8 cellular contexts compared by ENCODE assay signal in the genomic region with DNA sequence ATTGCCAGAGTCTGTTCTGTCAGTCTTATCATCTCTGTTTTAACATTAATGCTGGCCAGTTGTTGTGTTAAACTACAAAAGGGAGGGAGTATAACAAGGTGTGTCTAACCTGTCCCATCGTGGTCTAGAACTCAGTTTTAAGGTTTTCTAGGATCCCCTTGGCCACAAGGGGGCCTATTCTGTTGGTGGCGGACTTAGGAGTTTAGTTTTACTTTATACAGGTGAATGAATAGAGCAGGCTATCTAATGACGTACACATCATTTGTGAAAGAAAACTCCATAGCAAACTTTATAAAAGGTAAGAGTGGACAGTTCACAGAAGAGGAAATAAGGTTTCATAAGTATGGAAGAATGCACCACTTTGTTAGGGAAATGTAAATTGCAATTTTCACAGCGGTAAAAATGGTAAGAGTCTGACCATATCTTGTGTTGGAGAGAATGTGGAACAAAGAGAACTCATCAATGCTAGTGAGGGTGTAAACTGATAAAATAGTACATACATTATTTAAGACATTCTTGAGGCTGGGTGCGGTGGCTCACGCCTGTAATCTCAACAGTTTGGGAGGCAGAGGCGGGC. TPM values are rescaled to one million over a fixed set of nuclear protein-coding genes. Genes with fewer than 3 reads are reported as not detected.
DNase-seq lines count a peak whose midpoint lies in the region; ATAC-seq and TF ChIP-seq lines count a peak whose summit lies in the region.

No MANE protein-coding gene starts in this region.

- peak; percentile 26 for TF ChIP-seq CTCF in AG04449 (IDR thresholded peaks at IDR 0.05; ENCODE audit: insufficient read depth, low read length, missing control alignments)
- TF ChIP-seq CTCF in GM12872 (IDR thresholded peaks at IDR 0.05; ENCODE audit: insufficient read depth, low read depth, low read length): peak; percentile 69
- peak; percentile 55 for TF ChIP-seq CTCF in astrocyte of the cerebellum (IDR thresholded peaks at IDR 0.05; ENCODE audit: low read depth, low read length, missing control alignments)
- no peak for TF ChIP-seq CTCF in mucosa of descending colon (IDR thresholded peaks at IDR 0.05)

- in situ Hi-C loops in astrocyte of the cerebellum (cut with HindIII; ENCODE audit: low sequenced_read_pairs): no loop called here

- intact Hi-C loops in mucosa of descending colon (cut with DNase I, micrococcal nuclease): no loop called here

- POLR2A ChIA-PET in AG04449 (lab: Yijun Ruan, JAX): no interaction called here

- CTCF ChIA-PET in AG04449 (lab: Yijun Ruan, JAX): interaction anchor here (1.2 to 2.8 kb wide), 5 partner anchors 10 to 278 kb away, joined by 3 to 15 read pairs (median 5); a partner anchor contains a TSS

- no peak for DNase-seq in AG04449 (ENCODE audit: low read depth, low spot score)
- DNase-seq in RPMI7951 (ENCODE audit: low read depth): peak; percentile 23
- no peak for DNase-seq in astrocyte of the cerebellum (ENCODE audit: low read depth)
- peak in 1 of 3 donors; percentile 45 for DNase-seq in mucosa of descending colon
- DNase-seq in DMS79 treated with DMSO at 0.1 percent for 48 hours (lab: John Stamatoyannopoulos, UW): no peak

- H3K4me1 ChIP-seq in mucosa of descending colon (ENCODE audit: low read depth): peaks cover 8% of the 10 kb centered on the region

- no peaks in the 10 kb centered on the region for H3K36me3 ChIP-seq in mucosa of descending colon (ENCODE audit: low read depth)

- no peaks in the 10 kb centered on the region for H3K9me3 ChIP-seq in mucosa of descending colon

- ATAC-seq in mucosa of descending colon (peak; percentile 37), GM19463 (IDR thresholded peaks at IDR 0.05; ENCODE audit: unreplicated experiment) (no peak), HG03108 (IDR thresholded peaks at IDR 0.05; ENCODE audit: unreplicated experiment) (no peak)

- H3K4me3 ChIP-seq in AG04449 (ENCODE audit: low read depth, low read length): no peak overlapping the region
- no peak overlapping the region for H3K4me3 ChIP-seq in astrocyte of the cerebellum (ENCODE audit: low read depth, low read length)
- no peak overlapping the region for H3K4me3 ChIP-seq in mucosa of descending colon

RNA-seq across cellular contexts. Expression of a gene that starts 2.5 kb away (rescaled TPM):
- total RNA-seq in RPMI7951 (2014; rRNA removed; shearing (Covaris generic)): 17.2 and 19.9 TPM in 2 replicates
- total RNA-seq in mucosa of descending colon: 10 to 100 TPM; 21.7 to 24.9 (median 24.5) TPM

RNA-seq across cellular contexts. Expression of a gene that starts 14.0 kb away (rescaled TPM):
- 45.9 and 55.0 TPM in 2 replicates for total RNA-seq in RPMI7951 (2014; rRNA removed; shearing (Covaris generic))
- total RNA-seq in mucosa of descending colon: 10 to 100 TPM; 14.3 to 19.5 (median 15.1) TPM

RNA-seq across cellular contexts. Expression of a gene that starts 42.3 kb away (rescaled TPM):
- total RNA-seq in RPMI7951 (2014; rRNA removed; shearing (Covaris generic)): 2.2 and 2.4 TPM in 2 replicates
- under 1 TPM in 1 of 3 donors, not detected in 2; 0.28 TPM for total RNA-seq in mucosa of descending colon

RNA-seq across cellular contexts. Expression of a gene that starts 56.6 kb away (rescaled TPM):
- 11.2 and 16.7 TPM in 2 replicates for total RNA-seq in RPMI7951 (2014; rRNA removed; shearing (Covaris generic))
- under 1 TPM in 2 of 3 donors, not detected in 1; 0.41 to 0.49 TPM for total RNA-seq in mucosa of descending colon
